In genomic region chr2:18218160-18218933, GRCh38 we compare ENCODE assay signal across 25 cellular contexts.
"Had no signal": no experiment of that assay in that cellular context is flagged by ENCODE, and none has a peak within 500 bp of the region (broad histone marks: within the 10 kb centered on the region; RNA-seq: fewer than 3 reads in every experiment).

No MANE protein-coding gene starts in this region.

- H3K4me3 ChIP-seq: coronary artery, gastroesophageal sphincter, heart left ventricle, hepatocyte, left lung, neural progenitor cell, smooth muscle cell, suprapubic skin, transverse colon, upper lobe of right lung, uterus had no signal

- H3K27ac ChIP-seq: coronary artery, gastroesophageal sphincter, heart left ventricle, hepatocyte, left lung, neural progenitor cell, parathyroid adenoma, suprapubic skin, transverse colon, upper lobe of right lung, uterus had no signal

- DNase-seq: dermis blood vessel endothelial cell; effector memory CD8-positive, alpha-beta T cell; foreskin fibroblast; heart left ventricle; left cardiac atrium; left lung; mesendoderm; midbrain; naive thymus-derived CD4-positive, alpha-beta T cell; stimulated activated CD4-positive, alpha-beta T cell treated with anti-CD3 and anti-CD28 coated beads, Interleukin-12 subunit alpha, Interleukin-12 subunit beta, amount 100 ng/mL, for 4 hours; stimulated activated CD4-positive, alpha-beta T cell treated with anti-CD3 and anti-CD28 coated beads, Interleukin-1b, Interleukin-23, amount 100 ng/mL, for 48 hours; stimulated activated CD4-positive, alpha-beta T cell treated with anti-CD3 and anti-CD28 coated beads, Interleukin-4, amount 100 ng/mL, for 1 hour; stimulated activated CD8-positive, alpha-beta memory T cell treated with anti-CD3 and anti-CD28 coated beads, Interleukin-4, amount 100 ng/mL, for 48 hours; stimulated activated naive CD4-positive, alpha-beta T cell; stimulated activated naive CD8-positive, alpha-beta T cell treated with anti-CD3 and anti-CD28 coated beads, Interleukin-15, amount 100 ng/mL, for 72 hours; transverse colon; upper lobe of right lung; uterus had no signal
